ENCODE assay signal across 18 cellular contexts in the genomic region with DNA sequence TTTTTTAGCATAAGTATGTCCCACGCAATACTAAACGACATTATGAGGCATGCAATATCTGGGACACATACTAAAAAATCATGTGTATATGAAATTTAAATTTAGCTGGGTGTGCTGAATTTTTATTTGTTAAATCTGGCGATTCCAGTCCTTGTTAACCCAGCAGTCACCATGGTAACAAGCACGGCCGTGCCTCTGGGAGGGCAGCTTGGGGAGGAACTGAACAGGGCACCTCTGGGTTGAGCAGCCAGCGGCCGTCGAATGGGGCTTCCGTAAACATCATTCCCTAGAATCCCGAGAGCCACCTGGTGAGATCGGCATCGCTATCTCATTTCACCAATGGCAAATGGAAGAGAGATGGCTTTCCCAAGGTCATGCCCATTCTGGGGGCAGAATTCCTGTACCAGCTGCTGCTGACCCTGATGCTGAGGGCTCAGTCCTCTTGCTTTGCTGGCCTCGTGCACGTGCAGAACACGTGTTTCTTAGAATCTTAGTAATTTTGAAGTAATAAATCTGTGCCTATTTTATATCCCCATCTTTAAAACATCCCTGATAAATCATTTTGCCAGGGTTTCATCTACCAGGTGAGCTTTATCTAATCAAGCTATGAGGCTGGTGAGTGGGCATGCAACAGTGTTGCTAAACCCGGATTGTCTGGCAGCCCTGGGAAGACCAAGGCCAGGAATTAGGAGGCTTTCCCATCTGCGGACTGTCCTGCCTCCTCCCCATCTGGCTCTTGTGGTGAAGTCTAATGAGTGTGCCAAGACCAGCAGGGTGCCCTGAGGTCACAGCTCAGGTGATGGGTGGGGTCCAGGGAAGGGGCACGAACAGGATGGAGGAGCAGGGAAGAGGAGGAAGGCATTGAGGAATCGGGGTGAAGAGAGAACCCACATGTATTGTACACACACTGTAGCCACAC.
DNase-seq lines count a peak whose midpoint lies in the region; ATAC-seq, FAIRE-seq and TF ChIP-seq lines count a peak whose summit lies in the region.
"Had no signal": no experiment of that assay in that cellular context is flagged by ENCODE, and none has a peak within 500 bp of the region (broad histone marks: within the 10 kb centered on the region; RNA-seq: fewer than 3 reads in every experiment).

No MANE protein-coding gene starts in this region.

- peak overlapping the region; percentile 29 for H2AK9ac ChIP-seq in IMR-90 (replicated peaks; ENCODE audit: low read depth, low read length, poor library complexity)

- CTCF ChIA-PET in IMR-90 (lab: Yijun Ruan, JAX): no interaction called here

- H4K20me1 ChIP-seq in IMR-90 (ENCODE audit: insufficient read depth, low read length) (no peaks in the 10 kb centered on the region), keratinocyte (ENCODE audit: control insufficient read depth, extremely low read depth, insufficient read depth, low read length) (no peaks in the 10 kb centered on the region)

- H2BK15ac ChIP-seq in IMR-90 (ENCODE audit: low read depth, low read length): no peak overlapping the region

- in situ Hi-C loops in Caki2 (cut with HindIII; ENCODE audit: low pct_unique_long_range_greater_than_20kb, low sequenced_read_pairs) (no loop called here), IMR-90 (cut with MboI; ENCODE audit: low sequenced_read_pairs) (no loop called here)

- H2BK120ac ChIP-seq in IMR-90 (ENCODE audit: low read depth, low read length): no peak overlapping the region

- H3K27me3 ChIP-seq in IMR-90 (ENCODE audit: control insufficient read depth, insufficient read depth, low read length) (no peaks in the 10 kb centered on the region), keratinocyte (ENCODE audit: control insufficient read depth, extremely low read depth, insufficient read depth, low read length) (no peaks in the 10 kb centered on the region)
- H3K27me3 ChIP-seq: BE2C had no signal

- H3K9me3 ChIP-seq in IMR-90 (ENCODE audit: control insufficient read depth, insufficient read depth, low read length) (no peaks in the 10 kb centered on the region), keratinocyte (ENCODE audit: control insufficient read depth, low read depth, low read length) (no peaks in the 10 kb centered on the region)
- H3K9me3 ChIP-seq: A549, BE2C had no signal

- H3K14ac ChIP-seq in IMR-90 (replicated peaks; ENCODE audit: low read depth, low read length): no peak overlapping the region

- no peak for TF ChIP-seq POLR2A in IMR-90 (IDR thresholded peaks at IDR 0.05; ENCODE audit: low read depth, low read length)

- H3K4me2 ChIP-seq in IMR-90 (ENCODE audit: low read depth, low read length) (no peak overlapping the region), keratinocyte (ENCODE audit: control insufficient read depth, extremely low read depth, insufficient read depth, low read depth, low read length) (peak overlapping the region; percentile 39)
- H3K4me2 ChIP-seq: A549, KMS-11 had no signal

- H2BK20ac ChIP-seq in IMR-90 (ENCODE audit: low read depth, low read length): no peak overlapping the region

- POLR2A ChIA-PET in IMR-90 (lab: Charles Lee; ENCODE audit: unreplicated experiment): no interaction called here

- H2AFZ ChIP-seq in IMR-90 (replicated peaks; ENCODE audit: low read length, poor library complexity) (no peak overlapping the region), keratinocyte (ENCODE audit: control insufficient read depth, low read length) (peak overlapping the region; percentile 69)

- no peak overlapping the region for H3K4ac ChIP-seq in IMR-90 (ENCODE audit: low read depth, low read length)

- no TSS peak for BruUV-seq in IMR-90 (replicated peaks; lab: Mats Ljungman, UMichigan)

- intact Hi-C loops in IMR-90 (cut with micrococcal nuclease): no loop called here

- H3K36me3 ChIP-seq in IMR-90 (ENCODE audit: control insufficient read depth, insufficient read depth, low read length): no peaks in the 10 kb centered on the region
- H3K36me3 ChIP-seq in keratinocyte (ENCODE audit: control insufficient read depth in 2 of 2, extremely low read depth in 1 of 2, insufficient read depth in 2 of 2, low read length in 2 of 2): peaks cover 0 to 3% of the 10 kb centered on the region in 2 experiments
- H3K36me3 ChIP-seq: BE2C had no signal

- H3K4me1 Mint-ChIP-seq in chondrocyte (ENCODE audit: low read depth): peaks cover 11% of the 10 kb centered on the region
- H3K4me1 Mint-ChIP-seq: IgD-negative memory B cell had no signal

- H2BK5ac ChIP-seq in IMR-90 (ENCODE audit: low read depth, low read length, poor library complexity, severe bottlenecking): no peak overlapping the region

- 90% methylated on average over 3 of the region's 19 CpGs; no CpG with 5 or more reads in 1 of the 2 experiments for whole genome bisulfite sequencing in IMR-90 (ENCODE audit: extremely low coverage in 2 of 2, insufficient read length in 1 of 2), 2 experiments

- H3K4me1 ChIP-seq in IMR-90 (ENCODE audit: control insufficient read depth, insufficient read depth, low read length): peaks cover 2% of the 10 kb centered on the region; the same call in 1 of the 2 replicates
- H3K4me1 ChIP-seq in keratinocyte (ENCODE audit: control insufficient read depth, extremely low read depth, insufficient read depth, low read length): peaks cover 24% of the 10 kb centered on the region

- TF ChIP-seq CTCF in IMR-90 (conservative IDR thresholded peaks at IDR 0.05; ENCODE audit: low read depth, low read length) (no peak), keratinocyte (optimal IDR thresholded peaks at IDR 0.05 in 1 of 3, IDR thresholded peaks at IDR 0.05 in 1 of 3, conservative IDR thresholded peaks at IDR 0.05 in 1 of 3; ENCODE audit: extremely low read depth in 1 of 3, insufficient read depth in 2 of 3, low read length in 3 of 3) (no peak), chondrocyte (IDR thresholded peaks at IDR 0.05) (no peak)

- no peak for TF ChIP-seq RAD21 in IMR-90 (IDR thresholded peaks at IDR 0.05; ENCODE audit: low read length)

- H3K36me3 Mint-ChIP-seq in chondrocyte (ENCODE audit: low read depth): peaks cover 10% of the 10 kb centered on the region

- H4K5ac ChIP-seq in IMR-90 (ENCODE audit: low read depth, low read length): no peak overlapping the region

- H3K56ac ChIP-seq in IMR-90 (ENCODE audit: extremely low read depth, insufficient read depth, low read length): no peak overlapping the region

- no peak overlapping the region for H3K4me3 Mint-ChIP-seq in chondrocyte (ENCODE audit: unreplicated experiment)
- H3K4me3 Mint-ChIP-seq: CD4-positive, alpha-beta memory T cell; IgD-negative memory B cell had no signal

- ATAC-seq in IMR-90 (ENCODE audit: low read depth) (no peak), HG02763 (IDR thresholded peaks at IDR 0.05; ENCODE audit: unreplicated experiment) (no peak)
- ATAC-seq: A549, HCT116 had no signal

- no peak overlapping the region for H4K8ac ChIP-seq in IMR-90 (ENCODE audit: low read depth in 2 of 2, low read length in 2 of 2)

- peak; percentile 46 for FAIRE-seq in keratinocyte (lab: Jason Lieb, UNC)
- FAIRE-seq: A549, G401.6, GM12892, GM19239 had no signal

- no peak overlapping the region for H4K91ac ChIP-seq in IMR-90 (ENCODE audit: insufficient read depth, low read depth, low read length)

- H2AK5ac ChIP-seq in IMR-90 (ENCODE audit: low read depth, low read length): peak overlapping the region; percentile 7; the same call in 1 of the 2 replicates

- H3K79me2 ChIP-seq in keratinocyte (ENCODE audit: control insufficient read depth, insufficient read depth, low read length): no peaks in the 10 kb centered on the region

- 0 out of 4 replicates have a peak, but pooled peaks cover 2 to 5% of the 10 kb centered on the region in 2 experiments for H3K79me1 ChIP-seq in IMR-90 (ENCODE audit: low read depth in 1 of 2, low read length in 2 of 2)

- H3K4me3 ChIP-seq in IMR-90 (ENCODE audit: insufficient read depth, low read depth, low read length) (no peak overlapping the region), keratinocyte (ENCODE audit: control insufficient read depth in 2 of 3, extremely low read depth in 1 of 3, insufficient read depth in 2 of 3, low read depth in 1 of 3, low read length in 3 of 3) (no peak overlapping the region)
- H3K4me3 ChIP-seq: A549 had no signal

- dilution Hi-C loops in IMR-90 (cut with HindIII; ENCODE audit: low sequenced_read_pairs, unreplicated experiment) (no loop called here), keratinocyte (cut with MboI; ENCODE audit: extremely low pct_ligation_motif_present, low sequenced_read_pairs) (no loop called here)

- no peak overlapping the region for H3K9ac ChIP-seq in IMR-90 (ENCODE audit: low read depth, low read length)
- H3K9ac ChIP-seq in keratinocyte (ENCODE audit: control insufficient read depth, extremely low read depth, insufficient read depth, low read length): no peak overlapping the region
- H3K9ac ChIP-seq: KMS-11 had no signal

- no peak overlapping the region for H3K27ac Mint-ChIP-seq in chondrocyte (ENCODE audit: unreplicated experiment)
- H3K27ac Mint-ChIP-seq: CD4-positive, alpha-beta memory T cell had no signal

- peak; percentile 18 for DNase-seq in Caki2 (ENCODE audit: low read depth)
- no peak for DNase-seq in IMR-90
- peak; percentile 52 for DNase-seq in cerebellar cortex (ENCODE audit: low spot score)
- DNase-seq in keratinocyte (ENCODE audit: low read depth, low spot score): no peak
- DNase-seq in chondrocyte (ENCODE audit: low spot score): no peak
- DNase-seq in dedifferentiated amniotic fluid mesenchymal stem cell (ENCODE audit: extremely low spot score): no peak
- DNase-seq: BE2C; CD4-positive, alpha-beta memory T cell; DMS79 had no signal

- H3K9me1 ChIP-seq in IMR-90 (ENCODE audit: insufficient read depth, low read length) (peaks cover 8% of the 10 kb centered on the region; the same call in 1 of the 2 replicates), keratinocyte (ENCODE audit: control insufficient read depth, extremely low read depth, insufficient read depth, low read length) (no peaks in the 10 kb centered on the region)

- H3K27ac ChIP-seq in IMR-90 (ENCODE audit: insufficient read depth, low read length) (no peak overlapping the region), keratinocyte (ENCODE audit: control insufficient read depth, insufficient read depth, low read length) (no peak overlapping the region)
- H3K27ac ChIP-seq: A549, C4-2B, KMS-11 had no signal

- H3K27me3 Mint-ChIP-seq in chondrocyte (ENCODE audit: low read depth): no peaks in the 10 kb centered on the region
- H3K27me3 Mint-ChIP-seq: CD4-positive, alpha-beta memory T cell had no signal

- H3K9me3 Mint-ChIP-seq in chondrocyte (ENCODE audit: low read depth): peaks cover 11% of the 10 kb centered on the region

- no peak overlapping the region for H3K23ac ChIP-seq in IMR-90 (ENCODE audit: low read depth, low read length)

- no peak overlapping the region for H3K18ac ChIP-seq in IMR-90 (ENCODE audit: low read depth, low read length)

TF ChIP-seq in IMR-90, 13 proteins besides CTCF, POLR2A, EP300 and RAD21 (continues in another document):
- TF ChIP-seq FOS (IDR thresholded peaks at IDR 0.05; ENCODE audit: low read depth, low read length): no peak
- no peak for TF ChIP-seq MAFK (IDR thresholded peaks at IDR 0.05; ENCODE audit: low read depth, low read length)

Comparison
In these comparisons a context has a peak if more than half of its experiments do, and no peak if none do; other contexts are left out.
1. DNase-seq: peak in Caki2 (single experiment) and cerebellar cortex (single experiment); none in IMR-90 (single experiment), keratinocyte (single experiment), chondrocyte (single experiment) and dedifferentiated amniotic fluid mesenchymal stem cell (single experiment).